10 cellular contexts compared by ENCODE assay signal in genomic region chr3:38151667-38152265, GRCh38. TPM values are rescaled to one million over a fixed set of nuclear protein-coding genes. Genes with fewer than 3 reads are reported as not detected.
A peak's percentile ranks its signal among the peaks of the same experiment; 100 is the strongest.
DNase-seq lines count a peak whose midpoint lies in the region; ATAC-seq and TF ChIP-seq lines count a peak whose summit lies in the region.
"Had no signal": no experiment of that assay in that cellular context is flagged by ENCODE, and none has a peak within 500 bp of the region (broad histone marks: within the 10 kb centered on the region; RNA-seq: fewer than 3 reads in every experiment).

No MANE protein-coding gene starts in this region.

- no peak overlapping the region for H3K27ac ChIP-seq in CD4-positive, alpha-beta T cell (ENCODE audit: low read depth, low read length)
- no peak overlapping the region for H3K27ac ChIP-seq in testis
- no peak overlapping the region for H3K27ac ChIP-seq in right atrium auricular region

- peaks cover 3% of the 10 kb centered on the region for H3K36me3 Mint-ChIP-seq in CD4-positive, alpha-beta T cell (ENCODE audit: low read depth)
- no peaks in the 10 kb centered on the region for H3K36me3 Mint-ChIP-seq in IgD-negative memory B cell
- H3K36me3 Mint-ChIP-seq in activated T-helper 17 cell treated with anti-CD3 and anti-CD28 coated beads, Interleukin-2, amount 50 U/mL, for 72 hours (ENCODE audit: low read depth) = no peaks in the 10 kb centered on the region

- H3K4me1 ChIP-seq in testis (no peaks in the 10 kb centered on the region), right atrium auricular region (no peaks in the 10 kb centered on the region)

- H3K27me3 ChIP-seq in CD4-positive, alpha-beta T cell (ENCODE audit: control insufficient read depth, insufficient read depth, low read length) = no peaks in the 10 kb centered on the region
- H3K27me3 ChIP-seq in testis (no peaks in the 10 kb centered on the region), right atrium auricular region (no peaks in the 10 kb centered on the region)

- CTCF ChIA-PET in CD4-positive, alpha-beta T cell (lab: Charles Lee) = interaction anchor here (0.6 kb wide), 1 partner anchor 33 kb away, joined by 3 read pairs; no protein-coding TSS in a partner anchor

- no peaks in the 10 kb centered on the region for H3K36me3 ChIP-seq in testis (ENCODE audit: low read depth, missing control alignments)
- H3K36me3 ChIP-seq in right atrium auricular region = no peaks in the 10 kb centered on the region

- H3K4me3 ChIP-seq in testis = no peak overlapping the region
- no peak overlapping the region for H3K4me3 ChIP-seq in right atrium auricular region

- WGBS in testis, 2 donors = 89 to 90% methylated on average over 3 of the region's 3 CpGs

- intact Hi-C loops in CD4-positive, alpha-beta T cell (cut with DNase I, micrococcal nuclease) = no loop called here
- intact Hi-C loops in testis (cut with DNase I; ENCODE audit: low total_unique reads) = no loop called here

- DNase-seq in CD4-positive, alpha-beta T cell = no peak
- DNase-seq in myocyte (ENCODE audit: low read depth) = peak; percentile 61
- no peak for DNase-seq in activated CD8-positive, alpha-beta memory T cell treated with anti-CD3 and anti-CD28 coated beads, Interleukin-2, amount 50 U/mL, for 48 hours
- DNase-seq in testis = no peak
- no peak for DNase-seq in right atrium auricular region (ENCODE audit: low spot score)
- DNase-seq: activated CD8-positive, alpha-beta memory T cell treated with anti-CD3 and anti-CD28 coated beads for 24 hours; DMS 273 treated with DMSO at 0.1 percent for 48 hours had no signal

- POLR2A ChIA-PET in CD4-positive, alpha-beta T cell (lab: Charles Lee) = interaction anchor here (0.9 to 1.0 kb wide), 2 partner anchors 13 kb away, joined by 4 to 7 read pairs; partner anchors contain the start of gene OXSR1

- no peak for TF ChIP-seq POLR2A in testis (IDR thresholded peaks at IDR 0.05)

- no peak overlapping the region for H3K4me3 Mint-ChIP-seq in CD4-positive, alpha-beta T cell
- peak overlapping the region in 1 of 4 donors; percentile 28 for H3K4me3 Mint-ChIP-seq in IgD-negative memory B cell
- peak overlapping the region; percentile 22 for H3K4me3 Mint-ChIP-seq in activated T-helper 17 cell treated with anti-CD3 and anti-CD28 coated beads, Interleukin-2, amount 50 U/mL, for 72 hours

- peaks cover 10% of the 10 kb centered on the region for H3K9me3 ChIP-seq in CD4-positive, alpha-beta T cell (ENCODE audit: control insufficient read depth, low read length)
- no peaks in the 10 kb centered on the region for H3K9me3 ChIP-seq in testis
- H3K9me3 ChIP-seq in right atrium auricular region = no peaks in the 10 kb centered on the region

- H3K4me1 Mint-ChIP-seq in CD4-positive, alpha-beta T cell (ENCODE audit: low read depth) = peaks cover 30% of the 10 kb centered on the region
- peaks cover 22 to 33% (median 28%) of the 10 kb centered on the region in 3 donors for H3K4me1 Mint-ChIP-seq in IgD-negative memory B cell
- H3K4me1 Mint-ChIP-seq in activated T-helper 17 cell treated with anti-CD3 and anti-CD28 coated beads, Interleukin-2, amount 50 U/mL, for 72 hours = peaks cover 22% of the 10 kb centered on the region

- no peaks in the 10 kb centered on the region for H3K9me3 Mint-ChIP-seq in CD4-positive, alpha-beta T cell
- H3K9me3 Mint-ChIP-seq in IgD-negative memory B cell = peaks cover 0 to 7% (median 2%) of the 10 kb centered on the region in 3 donors
- H3K9me3 Mint-ChIP-seq in activated T-helper 17 cell treated with anti-CD3 and anti-CD28 coated beads, Interleukin-2, amount 50 U/mL, for 72 hours = peaks cover 10% of the 10 kb centered on the region

- peak overlapping the region; percentile 85 for H3K27ac Mint-ChIP-seq in CD4-positive, alpha-beta T cell
- H3K27ac Mint-ChIP-seq in IgD-negative memory B cell = peak overlapping the region in 2 of 3 donors; percentile 6 to 59
- peak overlapping the region; percentile 70 for H3K27ac Mint-ChIP-seq in activated T-helper 17 cell treated with anti-CD3 and anti-CD28 coated beads, Interleukin-2, amount 50 U/mL, for 72 hours

- no peaks in the 10 kb centered on the region for H3K27me3 Mint-ChIP-seq in CD4-positive, alpha-beta T cell
- no peaks in the 10 kb centered on the region for H3K27me3 Mint-ChIP-seq in IgD-negative memory B cell
- no peaks in the 10 kb centered on the region for H3K27me3 Mint-ChIP-seq in activated T-helper 17 cell treated with anti-CD3 and anti-CD28 coated beads, Interleukin-2, amount 50 U/mL, for 72 hours

- peak; percentile 89 for ATAC-seq in CD4-positive, alpha-beta T cell (ENCODE audit: poor library complexity)
- peak; percentile 80 for ATAC-seq in activated T-helper 17 cell treated with anti-CD3 and anti-CD28 coated beads, Interleukin-2, amount 50 U/mL, for 72 hours (replicated peaks)
- ATAC-seq in HG02610 (IDR thresholded peaks at IDR 0.05; ENCODE audit: unreplicated experiment) = no peak

- TF ChIP-seq CTCF in CD4-positive, alpha-beta T cell (IDR thresholded peaks at IDR 0.05) = no peak
- TF ChIP-seq CTCF in testis (IDR thresholded peaks at IDR 0.05) = no peak
- no peak for TF ChIP-seq CTCF in right atrium auricular region (IDR thresholded peaks at IDR 0.05)

RNA-seq across cellular contexts. Expression of gene MYD88, which starts 13.3 kb away (rescaled TPM):
- 10 to 100 TPM; 26.9 to 27.2 TPM for total RNA-seq in CD4-positive, alpha-beta T cell
- polyA plus RNA-seq in IgD-negative memory B cell (83.0 TPM), testis (ENCODE audit: insufficient read depth, low read depth, low replicate concordance) (30.1 TPM)
- total RNA-seq in activated T-helper 17 cell treated with anti-CD3 and anti-CD28 coated beads, Interleukin-2, amount 50 U/mL, for 72 hours = 10 to 100 TPM; 34.5 to 57.0 TPM
- total RNA-seq in myocyte (2.3 and 3.8 TPM in 2 replicates), testis (10 to 100 TPM; 18.7 to 22.3 TPM), right atrium auricular region (10 to 100 TPM in 1 of 2 donors, 1 to 10 TPM in 1; 7.1 to 14.3 TPM)
- 14.2 TPM for polyA plus RNA-seq in myocyte (2012)

RNA-seq across cellular contexts. Expression of gene OXSR1, which starts 13.6 kb away (rescaled TPM):
- total RNA-seq in CD4-positive, alpha-beta T cell = 10 to 100 TPM; 28.3 to 30.3 TPM
- polyA plus RNA-seq in IgD-negative memory B cell (13.0 TPM), testis (ENCODE audit: insufficient read depth, low read depth, low replicate concordance) (26.0 TPM)
- total RNA-seq in activated T-helper 17 cell treated with anti-CD3 and anti-CD28 coated beads, Interleukin-2, amount 50 U/mL, for 72 hours = 10 to 100 TPM; 77.8 to 78.4 TPM
- total RNA-seq in myocyte (49.8 and 57.5 TPM in 2 replicates), testis (10 to 100 TPM; 39.7 to 48.7 TPM), right atrium auricular region (10 to 100 TPM; 25.8 to 27.2 TPM)
- 36.7 TPM for polyA plus RNA-seq in myocyte (2012)

RNA-seq across cellular contexts. Expression of gene ACAA1, which starts 14.8 kb away (rescaled TPM):
- 10 to 100 TPM; 56.4 to 58.9 TPM for total RNA-seq in CD4-positive, alpha-beta T cell
- 41.8 TPM for polyA plus RNA-seq in IgD-negative memory B cell
- 10 to 100 TPM; 67.5 to 82.8 TPM for total RNA-seq in activated T-helper 17 cell treated with anti-CD3 and anti-CD28 coated beads, Interleukin-2, amount 50 U/mL, for 72 hours
- total RNA-seq in myocyte = 15.8 and 18.6 TPM in 2 replicates
- 53.7 TPM for polyA plus RNA-seq in myocyte (2012)
- 10 to 100 TPM; 58.3 to 60.9 TPM for total RNA-seq in testis
- polyA plus RNA-seq in testis (ENCODE audit: insufficient read depth, low read depth, low replicate concordance) = 50.7 TPM
- total RNA-seq in right atrium auricular region = 10 to 100 TPM; 50.9 to 74.0 TPM

Comparison
In these comparisons a context has a peak if more than half of its experiments do, and no peak if none do; other contexts are left out.
1. H3K27ac Mint-ChIP-seq: peak in every context shown above with its lines; median percentile 85 in CD4-positive, alpha-beta T cell; 70 in activated T-helper 17 cell treated with anti-CD3 and anti-CD28 coated beads, Interleukin-2, amount 50 U/mL, for 72 hours; 32 in IgD-negative memory B cell.